15 cellular contexts compared by ENCODE assay signal in the genomic region with DNA sequence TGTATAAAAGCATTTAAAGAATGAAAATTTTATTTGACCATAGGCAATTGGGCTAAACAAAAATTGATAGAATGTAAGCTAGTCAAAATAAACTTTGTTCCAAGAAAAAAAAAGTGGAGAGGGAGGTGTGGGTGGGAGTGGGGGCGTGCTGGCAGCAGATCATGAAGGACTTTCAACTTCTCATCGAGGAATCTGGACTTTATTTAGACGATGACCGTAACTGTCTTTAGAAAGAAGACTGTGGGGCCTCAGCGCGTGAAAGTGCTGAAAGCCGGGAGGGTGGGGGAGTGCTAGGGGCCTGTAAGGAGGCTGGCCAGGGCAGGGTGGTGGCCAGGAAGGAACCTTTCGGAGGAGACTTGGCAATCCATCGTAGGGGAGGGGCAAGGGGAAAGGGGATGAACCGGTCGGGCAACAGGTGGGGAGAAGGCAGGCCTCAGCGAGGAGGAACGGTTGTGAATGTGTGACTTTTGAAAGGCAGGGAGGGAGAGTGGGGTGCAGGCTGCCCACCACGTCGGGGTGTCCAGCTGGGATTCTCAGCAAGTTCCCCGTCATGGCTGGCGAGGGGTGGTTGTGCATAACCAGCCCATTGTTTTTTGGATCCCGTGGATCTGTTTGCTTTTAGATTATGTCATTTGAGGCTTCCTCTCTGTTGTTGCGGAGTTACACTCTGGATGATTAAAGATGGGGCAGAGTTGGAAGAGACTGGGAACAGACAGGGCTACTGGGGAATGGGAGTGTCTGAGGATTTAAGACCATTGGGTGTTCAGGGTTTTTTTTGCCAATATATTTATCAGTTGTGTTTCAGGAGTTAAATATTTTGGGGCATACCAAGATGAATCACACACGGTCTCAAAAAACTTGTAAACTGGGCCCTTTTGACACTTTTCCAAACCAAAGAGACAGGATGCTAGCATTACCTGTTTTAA. TPM values are rescaled to one million over a fixed set of nuclear protein-coding genes. Genes with fewer than 3 reads are reported as not detected.
A peak's percentile ranks its signal among the peaks of the same experiment; 100 is the strongest.
DNase-seq lines count a peak whose midpoint lies in the region; ATAC-seq and TF ChIP-seq lines count a peak whose summit lies in the region.
"Had no signal": no experiment of that assay in that cellular context is flagged by ENCODE, and none has a peak within 500 bp of the region (broad histone marks: within the 10 kb centered on the region; RNA-seq: fewer than 3 reads in every experiment).

No MANE protein-coding gene starts in this region.

- H3K4me1 ChIP-seq in foreskin keratinocyte = peaks cover 6% of the 10 kb centered on the region
- H3K4me1 ChIP-seq in neuron (ENCODE audit: insufficient read depth, low read length) = peaks cover 25% of the 10 kb centered on the region

- H2AFZ ChIP-seq in neuron (ENCODE audit: low read depth, low read length) = peak overlapping the region; percentile 59

- H3K27ac ChIP-seq in foreskin keratinocyte = no peak overlapping the region
- H3K27ac ChIP-seq: BLaER1 treated with 17β-estradiol and CSF1 and Interleukin-3, amounts not matched to agents 10 nM and 100 nM had no signal

- H3K4me3 ChIP-seq in MG63 (no peak overlapping the region), neuron (ENCODE audit: low read length) (peak overlapping the region; percentile 42)
- H3K4me3 ChIP-seq: BLaER1 treated with 17β-estradiol and CSF1 and Interleukin-3, amounts not matched to agents 10 nM and 100 nM had no signal

- no peaks in the 10 kb centered on the region for H3K27me3 ChIP-seq in MG63
- peaks cover 6% of the 10 kb centered on the region for H3K27me3 ChIP-seq in foreskin keratinocyte
- H3K27me3 ChIP-seq in neuron (ENCODE audit: insufficient read depth, low read length) = no peaks in the 10 kb centered on the region
- H3K27me3 ChIP-seq: BLaER1 treated with 17β-estradiol and CSF1 and Interleukin-3, amounts not matched to agents 10 nM and 100 nM had no signal

- ATAC-seq in foreskin keratinocyte (peak; percentile 51), HG03280 (IDR thresholded peaks at IDR 0.05; ENCODE audit: unreplicated experiment) (no peak), GM19463 (IDR thresholded peaks at IDR 0.05; ENCODE audit: unreplicated experiment) (no peak)
- ATAC-seq: stimulated activated memory B cell treated with anti-CD40 and anti-IgM and Interleukin-4, amounts not matched to agents 10 μg/mL and 1 μg/mL and 100 μg/mL, for 72 hours had no signal

- no peaks in the 10 kb centered on the region for H3K9me3 ChIP-seq in MG63
- peaks cover 8% of the 10 kb centered on the region for H3K9me3 ChIP-seq in neuron (ENCODE audit: low read length)
- H3K9me3 ChIP-seq: BLaER1 treated with 17β-estradiol and CSF1 and Interleukin-3, amounts not matched to agents 10 nM and 100 nM had no signal

- TF ChIP-seq CTCF in AG09319 (IDR thresholded peaks at IDR 0.05; ENCODE audit: low read depth, low read length) (no peak), foreskin keratinocyte (conservative IDR thresholded peaks at IDR 0.05) (no peak)

- DNase-seq in AG09319 (ENCODE audit: extremely low read depth, low read depth) = peak; percentile 28
- DNase-seq in MG63 = peak; percentile 54
- DNase-seq in foreskin keratinocyte = peak in 1 of 2 donors; percentile 4
- no peak for DNase-seq in H4 (ENCODE audit: low spot score)
- DNase-seq in 8988T = no peak
- DNase-seq: activated CD4-positive, alpha-beta T cell treated with anti-CD3 and anti-CD28 coated beads, Interleukin-2, amount 50 U/mL, for 48 hours; activated naive CD4-positive, alpha-beta T cell; HCEC 1CT; NCI-H82 had no signal

- no peaks in the 10 kb centered on the region for H3K36me3 ChIP-seq in MG63
- H3K36me3 ChIP-seq in neuron (ENCODE audit: insufficient read depth, low read length) = no peaks in the 10 kb centered on the region
- H3K36me3 ChIP-seq: BLaER1 treated with 17β-estradiol and CSF1 and Interleukin-3, amounts not matched to agents 10 nM and 100 nM had no signal

RNA-seq across cellular contexts. Expression of gene HUNK, which starts 35.5 kb away (rescaled TPM):
- total RNA-seq in MG63 (2014; rRNA removed; shearing (Covaris generic); ENCODE audit: low replicate concordance) = 0.20 and 0.23 TPM in 2 replicates
- 0.17 and 0.42 TPM in 2 replicates for total RNA-seq in foreskin keratinocyte
- polyA plus RNA-seq in foreskin keratinocyte = 0.06 and 0.22 TPM in 2 replicates
- total RNA-seq in H4 (2014; rRNA removed; shearing (Covaris generic)) = 1.5 and 1.9 TPM in 2 replicates
- total RNA-seq: glomerular endothelial cell had no signal

Comparison
In these comparisons a context has a peak if more than half of its experiments do, and no peak if none do; other contexts are left out.
1. DNase-seq: peak in AG09319 (single experiment) and MG63 (single experiment); none in H4 (single experiment) and 8988T (single experiment).